Comparison of ENCODE assay signal across 1 cellular context in the genomic region with DNA sequence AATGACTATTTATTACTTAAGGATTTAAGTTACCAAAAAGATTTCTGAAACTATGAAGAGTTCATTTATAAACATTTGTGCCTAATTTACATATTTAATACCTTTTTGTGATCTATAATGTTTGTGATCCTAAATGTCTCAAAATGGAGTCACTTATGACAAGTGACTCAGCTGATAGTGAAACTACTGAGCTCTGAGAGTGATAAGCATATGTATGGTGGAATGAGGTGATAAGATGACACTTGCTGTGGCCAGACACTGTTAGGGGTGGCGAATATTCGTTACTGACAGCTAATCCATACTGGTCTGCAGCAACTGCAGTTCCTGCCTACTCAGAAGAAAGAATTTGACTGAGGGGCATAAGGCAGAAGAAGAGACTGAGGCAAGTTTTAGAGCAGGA.
A peak's percentile ranks its signal among the peaks of the same experiment; 100 is the strongest.
TF ChIP-seq lines count a peak whose summit lies in the region.

No MANE protein-coding gene starts in this region.

TF ChIP-seq in K562, 482 proteins besides CTCF, POLR2A, EP300 and RAD21 (continued from another document and continues in another):
- TF ChIP-seq ZC3H4 (CRISPR knock-in tag; IDR thresholded peaks at IDR 0.05; ENCODE audit: borderline replicate concordance), result no peak
- TF ChIP-seq, protein P1, sequence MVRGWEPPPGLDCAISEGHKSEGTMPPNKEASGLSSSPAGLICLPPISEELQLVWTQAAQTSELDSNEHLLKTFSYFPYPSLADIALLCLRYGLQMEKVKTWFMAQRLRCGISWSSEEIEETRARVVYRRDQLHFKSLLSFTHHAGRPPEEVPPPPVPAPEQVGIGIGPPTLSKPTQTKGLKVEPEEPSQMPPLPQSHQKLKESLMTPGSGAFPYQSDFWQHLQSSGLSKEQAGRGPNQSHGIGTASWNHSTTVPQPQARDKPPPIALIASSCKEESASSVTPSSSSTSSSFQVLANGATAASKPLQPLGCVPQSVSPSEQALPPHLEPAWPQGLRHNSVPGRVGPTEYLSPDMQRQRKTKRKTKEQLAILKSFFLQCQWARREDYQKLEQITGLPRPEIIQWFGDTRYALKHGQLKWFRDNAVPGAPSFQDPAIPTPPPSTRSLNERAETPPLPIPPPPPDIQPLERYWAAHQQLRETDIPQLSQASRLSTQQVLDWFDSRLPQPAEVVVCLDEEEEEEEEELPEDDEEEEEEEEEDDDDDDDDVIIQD (CRISPR knock-in tag; IDR thresholded peaks at IDR 0.05), result peak; percentile 97
- TF ChIP-seq, protein P2, sequence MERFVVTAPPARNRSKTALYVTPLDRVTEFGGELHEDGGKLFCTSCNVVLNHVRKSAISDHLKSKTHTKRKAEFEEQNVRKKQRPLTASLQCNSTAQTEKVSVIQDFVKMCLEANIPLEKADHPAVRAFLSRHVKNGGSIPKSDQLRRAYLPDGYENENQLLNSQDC (CRISPR knock-in tag; IDR thresholded peaks at IDR 0.05), result 0 out of 2 replicates have a peak, but pooled peaks have one; percentile 17
- no peak for TF ChIP-seq HNRNPLL (IDR thresholded peaks at IDR 0.05; ENCODE audit: low read depth, low read length, poor library complexity, severe bottlenecking)
- no peak for TF ChIP-seq SP1 (CRISPR knock-in tag; IDR thresholded peaks at IDR 0.05)
- no peak for TF ChIP-seq KLF10 (CRISPR knock-in tag; IDR thresholded peaks at IDR 0.05)
- TF ChIP-seq ZSCAN29 (IDR thresholded peaks at IDR 0.05), result no peak
- no peak for TF ChIP-seq CAMTA2 (CRISPR knock-in tag; conservative IDR thresholded peaks at IDR 0.05)
- no peak for TF ChIP-seq ZNF217 (CRISPR knock-in tag; IDR thresholded peaks at IDR 0.05)
- TF ChIP-seq ZNF165 (CRISPR knock-in tag; IDR thresholded peaks at IDR 0.05; ENCODE audit: borderline replicate concordance), result 0 out of 2 replicates have a peak, but pooled peaks have one; percentile 63
- TF ChIP-seq ADNP (tag; IDR thresholded peaks at IDR 0.05), result no peak
- TF ChIP-seq FOS (IDR thresholded peaks at IDR 0.05; ENCODE audit: extremely low read depth, insufficient read length), result no peak
- TF ChIP-seq ZNF57 (CRISPR knock-in tag; IDR thresholded peaks at IDR 0.05), result 0 out of 2 replicates have a peak, but pooled peaks have one; percentile 16
- TF ChIP-seq SAFB (IDR thresholded peaks at IDR 0.05; ENCODE audit: borderline replicate concordance, low read depth, low read length), result no peak
- no peak for TF ChIP-seq PHB (CRISPR knock-in tag; IDR thresholded peaks at IDR 0.05)
- TF ChIP-seq PTBP1 (IDR thresholded peaks at IDR 0.05; ENCODE audit: low read depth, low read length), result no peak
- TF ChIP-seq GABPB1 (CRISPR knock-in tag; IDR thresholded peaks at IDR 0.05), result no peak
- TF ChIP-seq SLC30A9 (CRISPR knock-in tag; IDR thresholded peaks at IDR 0.05), result no peak
- TF ChIP-seq, protein P3, sequence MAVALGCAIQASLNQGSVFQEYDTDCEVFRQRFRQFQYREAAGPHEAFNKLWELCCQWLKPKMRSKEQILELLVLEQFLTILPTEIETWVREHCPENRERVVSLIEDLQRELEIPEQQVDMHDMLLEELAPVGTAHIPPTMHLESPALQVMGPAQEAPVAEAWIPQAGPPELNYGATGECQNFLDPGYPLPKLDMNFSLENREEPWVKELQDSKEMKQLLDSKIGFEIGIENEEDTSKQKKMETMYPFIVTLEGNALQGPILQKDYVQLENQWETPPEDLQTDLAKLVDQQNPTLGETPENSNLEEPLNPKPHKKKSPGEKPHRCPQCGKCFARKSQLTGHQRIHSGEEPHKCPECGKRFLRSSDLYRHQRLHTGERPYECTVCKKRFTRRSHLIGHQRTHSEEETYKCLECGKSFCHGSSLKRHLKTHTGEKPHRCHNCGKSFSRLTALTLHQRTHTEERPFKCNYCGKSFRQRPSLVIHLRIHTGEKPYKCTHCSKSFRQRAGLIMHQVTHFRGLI (CRISPR knock-in tag; IDR thresholded peaks at IDR 0.05), result peak; percentile 96
- TF ChIP-seq HEY1 (CRISPR knock-in tag; IDR thresholded peaks at IDR 0.05; ENCODE audit: borderline replicate concordance), result no peak
- TF ChIP-seq, protein P4, sequence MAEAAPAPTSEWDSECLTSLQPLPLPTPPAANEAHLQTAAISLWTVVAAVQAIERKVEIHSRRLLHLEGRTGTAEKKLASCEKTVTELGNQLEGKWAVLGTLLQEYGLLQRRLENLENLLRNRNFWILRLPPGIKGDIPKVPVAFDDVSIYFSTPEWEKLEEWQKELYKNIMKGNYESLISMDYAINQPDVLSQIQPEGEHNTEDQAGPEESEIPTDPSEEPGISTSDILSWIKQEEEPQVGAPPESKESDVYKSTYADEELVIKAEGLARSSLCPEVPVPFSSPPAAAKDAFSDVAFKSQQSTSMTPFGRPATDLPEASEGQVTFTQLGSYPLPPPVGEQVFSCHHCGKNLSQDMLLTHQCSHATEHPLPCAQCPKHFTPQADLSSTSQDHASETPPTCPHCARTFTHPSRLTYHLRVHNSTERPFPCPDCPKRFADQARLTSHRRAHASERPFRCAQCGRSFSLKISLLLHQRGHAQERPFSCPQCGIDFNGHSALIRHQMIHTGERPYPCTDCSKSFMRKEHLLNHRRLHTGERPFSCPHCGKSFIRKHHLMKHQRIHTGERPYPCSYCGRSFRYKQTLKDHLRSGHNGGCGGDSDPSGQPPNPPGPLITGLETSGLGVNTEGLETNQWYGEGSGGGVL (CRISPR knock-in tag; IDR thresholded peaks at IDR 0.05), result peak; percentile 94
- TF ChIP-seq, protein P5, sequence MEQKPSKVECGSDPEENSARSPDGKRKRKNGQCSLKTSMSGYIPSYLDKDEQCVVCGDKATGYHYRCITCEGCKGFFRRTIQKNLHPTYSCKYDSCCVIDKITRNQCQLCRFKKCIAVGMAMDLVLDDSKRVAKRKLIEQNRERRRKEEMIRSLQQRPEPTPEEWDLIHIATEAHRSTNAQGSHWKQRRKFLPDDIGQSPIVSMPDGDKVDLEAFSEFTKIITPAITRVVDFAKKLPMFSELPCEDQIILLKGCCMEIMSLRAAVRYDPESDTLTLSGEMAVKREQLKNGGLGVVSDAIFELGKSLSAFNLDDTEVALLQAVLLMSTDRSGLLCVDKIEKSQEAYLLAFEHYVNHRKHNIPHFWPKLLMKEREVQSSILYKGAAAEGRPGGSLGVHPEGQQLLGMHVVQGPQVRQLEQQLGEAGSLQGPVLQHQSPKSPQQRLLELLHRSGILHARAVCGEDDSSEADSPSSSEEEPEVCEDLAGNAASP (IDR thresholded peaks at IDR 0.05), result no peak
- TF ChIP-seq ZBTB1 (CRISPR knock-in tag; IDR thresholded peaks at IDR 0.05; ENCODE audit: borderline replicate concordance, low read depth), result no peak
- TF ChIP-seq, protein P6, sequence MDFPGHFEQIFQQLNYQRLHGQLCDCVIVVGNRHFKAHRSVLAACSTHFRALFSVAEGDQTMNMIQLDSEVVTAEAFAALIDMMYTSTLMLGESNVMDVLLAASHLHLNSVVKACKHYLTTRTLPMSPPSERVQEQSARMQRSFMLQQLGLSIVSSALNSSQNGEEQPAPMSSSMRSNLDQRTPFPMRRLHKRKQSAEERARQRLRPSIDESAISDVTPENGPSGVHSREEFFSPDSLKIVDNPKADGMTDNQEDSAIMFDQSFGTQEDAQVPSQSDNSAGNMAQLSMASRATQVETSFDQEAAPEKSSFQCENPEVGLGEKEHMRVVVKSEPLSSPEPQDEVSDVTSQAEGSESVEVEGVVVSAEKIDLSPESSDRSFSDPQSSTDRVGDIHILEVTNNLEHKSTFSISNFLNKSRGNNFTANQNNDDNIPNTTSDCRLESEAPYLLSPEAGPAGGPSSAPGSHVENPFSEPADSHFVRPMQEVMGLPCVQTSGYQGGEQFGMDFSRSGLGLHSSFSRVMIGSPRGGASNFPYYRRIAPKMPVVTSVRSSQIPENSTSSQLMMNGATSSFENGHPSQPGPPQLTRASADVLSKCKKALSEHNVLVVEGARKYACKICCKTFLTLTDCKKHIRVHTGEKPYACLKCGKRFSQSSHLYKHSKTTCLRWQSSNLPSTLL (IDR thresholded peaks at IDR 0.05), result no peak
- TF ChIP-seq, protein P7, sequence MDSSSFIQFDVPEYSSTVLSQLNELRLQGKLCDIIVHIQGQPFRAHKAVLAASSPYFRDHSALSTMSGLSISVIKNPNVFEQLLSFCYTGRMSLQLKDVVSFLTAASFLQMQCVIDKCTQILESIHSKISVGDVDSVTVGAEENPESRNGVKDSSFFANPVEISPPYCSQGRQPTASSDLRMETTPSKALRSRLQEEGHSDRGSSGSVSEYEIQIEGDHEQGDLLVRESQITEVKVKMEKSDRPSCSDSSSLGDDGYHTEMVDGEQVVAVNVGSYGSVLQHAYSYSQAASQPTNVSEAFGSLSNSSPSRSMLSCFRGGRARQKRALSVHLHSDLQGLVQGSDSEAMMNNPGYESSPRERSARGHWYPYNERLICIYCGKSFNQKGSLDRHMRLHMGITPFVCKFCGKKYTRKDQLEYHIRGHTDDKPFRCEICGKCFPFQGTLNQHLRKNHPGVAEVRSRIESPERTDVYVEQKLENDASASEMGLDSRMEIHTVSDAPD (CRISPR knock-in tag; IDR thresholded peaks at IDR 0.05), result peak; percentile 85
- no peak for TF ChIP-seq JUNB (CRISPR knock-in tag; conservative IDR thresholded peaks at IDR 0.05)
- TF ChIP-seq RBM34 (IDR thresholded peaks at IDR 0.05; ENCODE audit: borderline replicate concordance, insufficient read depth, low read length), result no peak
- TF ChIP-seq, protein P8, sequence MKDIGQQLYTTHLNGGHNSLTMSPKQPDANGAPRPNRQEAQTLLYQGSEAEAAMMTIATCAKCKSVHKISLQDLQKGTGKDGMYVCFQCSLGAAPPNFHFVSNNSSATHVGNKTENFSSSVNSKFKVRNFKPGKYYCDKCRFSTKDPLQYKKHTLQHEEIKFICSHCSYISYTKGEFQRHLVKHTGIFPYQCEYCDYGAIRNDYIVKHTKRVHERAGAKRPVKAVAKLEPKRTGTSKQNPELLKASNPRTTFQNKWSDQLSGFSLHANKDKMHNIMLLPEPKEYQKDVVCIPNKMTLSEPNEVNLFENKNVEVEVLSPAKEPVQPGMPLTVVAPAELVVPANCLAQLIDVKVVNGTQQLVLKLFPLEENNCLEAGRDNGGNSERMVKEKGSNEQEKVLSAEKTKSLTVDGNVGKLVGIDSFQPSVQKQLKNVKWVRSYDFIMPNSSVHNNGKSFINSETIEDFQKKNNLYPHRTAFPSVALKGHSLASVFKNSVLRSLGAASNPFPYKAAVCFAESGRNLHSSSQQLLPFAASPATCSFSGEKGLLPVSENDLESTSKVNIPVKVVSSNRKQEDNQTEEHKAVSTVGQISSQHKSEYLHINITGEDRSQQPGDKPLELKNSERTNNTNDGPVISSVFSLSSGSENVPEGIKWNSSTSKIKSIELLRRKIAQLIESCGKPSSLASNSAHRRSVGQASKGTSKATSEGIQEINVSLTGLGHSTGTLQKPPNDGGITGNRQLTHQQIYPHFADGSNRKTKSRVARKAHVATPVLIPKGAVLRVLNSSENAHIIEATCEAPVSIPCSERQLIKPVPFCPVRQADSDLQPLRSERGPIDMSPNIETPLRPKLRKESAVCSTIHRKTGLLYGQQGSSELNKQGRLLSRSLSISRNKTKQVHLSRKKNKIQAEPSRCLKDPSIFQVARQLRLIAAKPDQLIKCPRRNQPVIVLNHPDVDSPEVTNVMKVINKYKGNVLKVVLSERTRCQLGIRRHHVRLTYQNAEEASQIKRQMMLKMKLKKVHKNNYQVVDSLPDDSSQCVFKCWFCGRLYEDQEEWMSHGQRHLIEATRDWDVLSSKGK (CRISPR knock-in tag; IDR thresholded peaks at IDR 0.05), result 0 out of 2 replicates have a peak, but pooled peaks have one; percentile 65
- TF ChIP-seq RBM22 (IDR thresholded peaks at IDR 0.05; ENCODE audit: low read depth, low read length, poor library complexity, severe bottlenecking), result no peak
- peak; percentile 95 for TF ChIP-seq ZNF76 (CRISPR knock-in tag; IDR thresholded peaks at IDR 0.05; ENCODE audit: borderline replicate concordance)
- no peak for TF ChIP-seq ZZZ3 (IDR thresholded peaks at IDR 0.05)
- no peak for TF ChIP-seq ZNF253 (CRISPR knock-in tag; conservative IDR thresholded peaks at IDR 0.05)
- no peak for TF ChIP-seq ZNF3 (CRISPR knock-in tag; IDR thresholded peaks at IDR 0.05)
- TF ChIP-seq SRSF1 (IDR thresholded peaks at IDR 0.05; ENCODE audit: low read depth, low read length), result no peak
- TF ChIP-seq SIX5 (IDR thresholded peaks at IDR 0.05; ENCODE audit: borderline replicate concordance in 1 of 2, insufficient read depth in 1 of 2, low read depth in 1 of 2, low read length in 2 of 2), result no peak
- TF ChIP-seq FOXA3 (CRISPR knock-in tag; conservative IDR thresholded peaks at IDR 0.05 in 1 of 2, IDR thresholded peaks at IDR 0.05 in 1 of 2), result peak in 1 of 2 experiments; percentile 60; a peak in 2 of 4 replicates
- no peak for TF ChIP-seq KDM5B (IDR thresholded peaks at IDR 0.05; ENCODE audit: insufficient replicate concordance, low read depth, low read length)
- TF ChIP-seq ZNF780A (CRISPR knock-in tag; IDR thresholded peaks at IDR 0.05), result no peak
- peak; percentile 91 for TF ChIP-seq CBFA2T2 (conservative IDR thresholded peaks at IDR 0.05)
- no peak for TF ChIP-seq CEBPB (tag; IDR thresholded peaks at IDR 0.05)
- TF ChIP-seq, protein P9, sequence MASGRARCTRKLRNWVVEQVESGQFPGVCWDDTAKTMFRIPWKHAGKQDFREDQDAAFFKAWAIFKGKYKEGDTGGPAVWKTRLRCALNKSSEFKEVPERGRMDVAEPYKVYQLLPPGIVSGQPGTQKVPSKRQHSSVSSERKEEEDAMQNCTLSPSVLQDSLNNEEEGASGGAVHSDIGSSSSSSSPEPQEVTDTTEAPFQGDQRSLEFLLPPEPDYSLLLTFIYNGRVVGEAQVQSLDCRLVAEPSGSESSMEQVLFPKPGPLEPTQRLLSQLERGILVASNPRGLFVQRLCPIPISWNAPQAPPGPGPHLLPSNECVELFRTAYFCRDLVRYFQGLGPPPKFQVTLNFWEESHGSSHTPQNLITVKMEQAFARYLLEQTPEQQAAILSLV (tag; IDR thresholded peaks at IDR 0.05), result peak; percentile 98
- peak; percentile 66; the same call in 1 of the 2 replicates for TF ChIP-seq POLR2AphosphoS5 (IDR thresholded peaks at IDR 0.05; ENCODE audit: control insufficient read depth, insufficient read depth, low read depth, low read length)
- TF ChIP-seq, protein P10, sequence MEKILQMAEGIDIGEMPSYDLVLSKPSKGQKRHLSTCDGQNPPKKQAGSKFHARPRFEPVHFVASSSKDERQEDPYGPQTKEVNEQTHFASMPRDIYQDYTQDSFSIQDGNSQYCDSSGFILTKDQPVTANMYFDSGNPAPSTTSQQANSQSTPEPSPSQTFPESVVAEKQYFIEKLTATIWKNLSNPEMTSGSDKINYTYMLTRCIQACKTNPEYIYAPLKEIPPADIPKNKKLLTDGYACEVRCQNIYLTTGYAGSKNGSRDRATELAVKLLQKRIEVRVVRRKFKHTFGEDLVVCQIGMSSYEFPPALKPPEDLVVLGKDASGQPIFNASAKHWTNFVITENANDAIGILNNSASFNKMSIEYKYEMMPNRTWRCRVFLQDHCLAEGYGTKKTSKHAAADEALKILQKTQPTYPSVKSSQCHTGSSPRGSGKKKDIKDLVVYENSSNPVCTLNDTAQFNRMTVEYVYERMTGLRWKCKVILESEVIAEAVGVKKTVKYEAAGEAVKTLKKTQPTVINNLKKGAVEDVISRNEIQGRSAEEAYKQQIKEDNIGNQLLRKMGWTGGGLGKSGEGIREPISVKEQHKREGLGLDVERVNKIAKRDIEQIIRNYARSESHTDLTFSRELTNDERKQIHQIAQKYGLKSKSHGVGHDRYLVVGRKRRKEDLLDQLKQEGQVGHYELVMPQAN (IDR thresholded peaks at IDR 0.05; ENCODE audit: borderline replicate concordance), result no peak
- TF ChIP-seq ZBTB7A (IDR thresholded peaks at IDR 0.05; ENCODE audit: borderline replicate concordance, control insufficient read depth, low read depth, low read length), result no peak
